Comparison of ENCODE assay signal across 18 cellular contexts in genomic region chr1:25243907-25244306, GRCh38. TPM values are rescaled to one million over a fixed set of nuclear protein-coding genes. Genes with fewer than 3 reads are reported as not detected.
DNase-seq lines count a peak whose midpoint lies in the region; ATAC-seq and TF ChIP-seq lines count a peak whose summit lies in the region.
"Had no signal": no experiment of that assay in that cellular context is flagged by ENCODE, and none has a peak within 500 bp of the region (broad histone marks: within the 10 kb centered on the region; RNA-seq: fewer than 3 reads in every experiment).

No MANE protein-coding gene starts in this region.

- no peak for ATAC-seq in T-helper 17 cell
- ATAC-seq: lower lobe of right lung, sciatic nerve had no signal

- H3K4me3 ChIP-seq in endodermal cell (ENCODE audit: low read length), result peak overlapping the region; percentile 100
- peak overlapping the region; percentile 18 for H3K4me3 ChIP-seq in skeletal muscle satellite cell (ENCODE audit: low read length)
- H3K4me3 ChIP-seq: lower lobe of right lung had no signal

- peaks cover 62% of the 10 kb centered on the region for H3K36me3 ChIP-seq in endodermal cell (ENCODE audit: control insufficient read depth, insufficient read depth, low read length)
- H3K36me3 ChIP-seq in skeletal muscle satellite cell (ENCODE audit: insufficient read depth, low read length), result peaks cover 62% of the 10 kb centered on the region

- no peaks in the 10 kb centered on the region for H3K27me3 ChIP-seq in endodermal cell (ENCODE audit: control insufficient read depth, insufficient read depth, low read length, poor library complexity, severe bottlenecking)
- no peaks in the 10 kb centered on the region for H3K27me3 ChIP-seq in skeletal muscle satellite cell (ENCODE audit: control insufficient read depth, insufficient read depth, low read length)
- H3K27me3 ChIP-seq: upper lobe of left lung had no signal

- H3K27ac ChIP-seq in endodermal cell (ENCODE audit: low read depth, low read length), result no peak overlapping the region
- H3K27ac ChIP-seq: lower lobe of right lung, upper lobe of left lung had no signal

- 85 to 96% methylated on average over 5 to 6 of the region's 6 CpGs for WGBS in endodermal cell (ENCODE audit: insufficient coverage in 1 of 2, insufficient read length in 1 of 2), 2 experiments

- CTCF ChIA-PET in activated naive CD4-positive, alpha-beta T cell treated with anti-CD3 and anti-CD28 coated beads for 36 hours (lab: Charles Lee), result no interaction called here

- H3K4me3 Mint-ChIP-seq in activated naive CD4-positive, alpha-beta T cell treated with anti-CD3 and anti-CD28 coated beads for 36 hours, result no peak overlapping the region
- H3K4me3 Mint-ChIP-seq in T-helper 17 cell (peak overlapping the region; percentile 66), endodermal cell (no peak overlapping the region)
- H3K4me3 Mint-ChIP-seq: activated B cell treated with CpG ODN at 0.5 μM for 24 hours had no signal

- H3K27me3 Mint-ChIP-seq in activated naive CD4-positive, alpha-beta T cell treated with anti-CD3 and anti-CD28 coated beads for 36 hours (ENCODE audit: low read depth), result no peaks in the 10 kb centered on the region
- no peaks in the 10 kb centered on the region for H3K27me3 Mint-ChIP-seq in T-helper 17 cell
- no peaks in the 10 kb centered on the region for H3K27me3 Mint-ChIP-seq in endodermal cell (ENCODE audit: insufficient read depth)
- H3K27me3 Mint-ChIP-seq: activated B cell treated with CpG ODN at 0.5 μM for 24 hours had no signal

- H3K9ac ChIP-seq in endodermal cell (ENCODE audit: extremely low read depth, low read length, poor library complexity, severe bottlenecking), result no peak overlapping the region
- peak overlapping the region; percentile 23 for H3K9ac ChIP-seq in skeletal muscle satellite cell (ENCODE audit: low read depth, low read length)

- H3K27ac Mint-ChIP-seq in activated naive CD4-positive, alpha-beta T cell treated with anti-CD3 and anti-CD28 coated beads for 36 hours, result peak overlapping the region; percentile 3
- H3K27ac Mint-ChIP-seq in T-helper 17 cell (peak overlapping the region; percentile 86), endodermal cell (no peak overlapping the region)

- DNase-seq in activated naive CD4-positive, alpha-beta T cell treated with anti-CD3 and anti-CD28 coated beads for 36 hours, result no peak
- no peak for DNase-seq in activated naive CD4-positive, alpha-beta T cell treated with Interleukin-2 at 50 U/mL for 16 hours
- DNase-seq in T-helper 17 cell, result no peak
- no peak for DNase-seq in endodermal cell
- DNase-seq in SIG-M5 treated with dmso at 0.1 percent for 504 hours (lab: John Stamatoyannopoulos, UW; ENCODE audit: unreplicated experiment), result no peak
- DNase-seq in GDM1 (lab: John Stamatoyannopoulos, UW), result no peak
- no peak for DNase-seq in SHP77 (lab: John Stamatoyannopoulos, UW)
- DNase-seq: activated B cell treated with CpG ODN at 0.5 μM for 24 hours; effector CD4-positive, alpha-beta T cell; lower lobe of right lung; NCI-H1930; NCI-H510A treated with DMSO at 0.1 percent for 48 hours; OCI-M1; stimulated activated CD4-positive, alpha-beta T cell treated with anti-CD3 and anti-CD28 coated beads, Interleukin-2, amount 100 ng/mL, for 48 hours; upper lobe of left lung had no signal

- TF ChIP-seq CTCF in endodermal cell (conservative IDR thresholded peaks at IDR 0.05), result no peak

- H3K36me3 Mint-ChIP-seq in activated naive CD4-positive, alpha-beta T cell treated with anti-CD3 and anti-CD28 coated beads for 36 hours (ENCODE audit: low read depth), result peaks cover 41% of the 10 kb centered on the region
- H3K36me3 Mint-ChIP-seq in T-helper 17 cell (ENCODE audit: low read depth) (peaks cover 7% of the 10 kb centered on the region), endodermal cell (ENCODE audit: low read depth) (peaks cover 48% of the 10 kb centered on the region)

- H3K4me1 Mint-ChIP-seq in activated naive CD4-positive, alpha-beta T cell treated with anti-CD3 and anti-CD28 coated beads for 36 hours (ENCODE audit: low read depth), result peaks cover 65% of the 10 kb centered on the region
- H3K4me1 Mint-ChIP-seq in T-helper 17 cell, result peaks cover 54% of the 10 kb centered on the region
- H3K4me1 Mint-ChIP-seq in endodermal cell, result peaks cover 26% of the 10 kb centered on the region

- H3K9me3 Mint-ChIP-seq in activated naive CD4-positive, alpha-beta T cell treated with anti-CD3 and anti-CD28 coated beads for 36 hours, result no peaks in the 10 kb centered on the region
- no peaks in the 10 kb centered on the region for H3K9me3 Mint-ChIP-seq in endodermal cell
- H3K9me3 Mint-ChIP-seq: activated B cell treated with CpG ODN at 0.5 μM for 24 hours had no signal

- no peaks in the 10 kb centered on the region for H3K9me3 ChIP-seq in T-helper 17 cell (ENCODE audit: control insufficient read depth, low read length, poor library complexity, severe bottlenecking)
- H3K9me3 ChIP-seq in endodermal cell (ENCODE audit: control insufficient read depth, low read length), result no peaks in the 10 kb centered on the region
- H3K9me3 ChIP-seq in skeletal muscle satellite cell (replicated peaks; ENCODE audit: low read length), result no peaks in the 10 kb centered on the region
- H3K9me3 ChIP-seq: lower lobe of right lung, upper lobe of left lung had no signal

- intact Hi-C loops in activated naive CD4-positive, alpha-beta T cell treated with anti-CD3 and anti-CD28 coated beads for 36 hours (cut with micrococcal nuclease), result loop anchor here (10.0 kb wide), 3 partner anchors 571 to 1061 kb away; partner anchors contain the start of genes MTFR1L, PAFAH2 and UBXN11

- H3K4me1 ChIP-seq in endodermal cell (ENCODE audit: control insufficient read depth, insufficient read depth, low read length) (no peaks in the 10 kb centered on the region), skeletal muscle satellite cell (ENCODE audit: control insufficient read depth, insufficient read depth, low read length) (peaks cover 44% of the 10 kb centered on the region)

- peak overlapping the region; percentile 91 for H3K4me2 ChIP-seq in skeletal muscle satellite cell (ENCODE audit: low read length)

RNA-seq across cellular contexts. Expression of gene RSRP1, which starts 3.3 kb away (rescaled TPM):
- 100 to 1,000 TPM; 101 to 110 TPM for total RNA-seq in activated naive CD4-positive, alpha-beta T cell treated with anti-CD3 and anti-CD28 coated beads for 36 hours
- total RNA-seq in T-helper 17 cell (100 to 1,000 TPM; 483 to 509 TPM), endodermal cell (10 to 100 TPM; 90.3 to 92.5 TPM)
- 70.9 TPM for polyA plus RNA-seq in endodermal cell (2013, experiment 1 of 2)
- polyA plus RNA-seq in endodermal cell (2013, experiment 2 of 2), result 67.3 TPM
- total RNA-seq in skeletal muscle satellite cell (2012; rRNA removed), result 89.8 and 100 TPM in 2 replicates

RNA-seq across cellular contexts. Expression of gene SYF2, which starts 11.6 kb away (rescaled TPM):
- total RNA-seq in activated naive CD4-positive, alpha-beta T cell treated with anti-CD3 and anti-CD28 coated beads for 36 hours, result 10 to 100 TPM; 39.7 to 46.8 TPM
- total RNA-seq in T-helper 17 cell (10 to 100 TPM; 61.5 to 80.6 TPM), endodermal cell (10 to 100 TPM; 36.4 to 38.0 TPM)
- 51.9 TPM for polyA plus RNA-seq in endodermal cell (2013, experiment 1 of 2)
- 53.0 TPM for polyA plus RNA-seq in endodermal cell (2013, experiment 2 of 2)
- 24.2 and 31.4 TPM in 2 replicates for total RNA-seq in skeletal muscle satellite cell (2012; rRNA removed)

RNA-seq across cellular contexts. Expression of gene RHD, which starts 28.4 kb away (rescaled TPM):
- total RNA-seq in activated naive CD4-positive, alpha-beta T cell treated with anti-CD3 and anti-CD28 coated beads for 36 hours, result not detected
- total RNA-seq in T-helper 17 cell (1 to 10 TPM in 1 of 2 donors, under 1 TPM in 1; 0.20 to 5.0 TPM), endodermal cell (not detected)
- not detected for polyA plus RNA-seq in endodermal cell (2013, experiment 1 of 2)
- not detected for polyA plus RNA-seq in endodermal cell (2013, experiment 2 of 2)
- total RNA-seq in skeletal muscle satellite cell (2012; rRNA removed), result not detected in 2 replicates
- total RNA-seq: activated B cell treated with CpG ODN at 0.5 μM for 24 hours, fibroblast of villous mesenchyme, lower lobe of right lung had no signal

Comparison
In these comparisons a context has a peak if more than half of its experiments do, and no peak if none do; other contexts are left out.
1. RNA of gene RSRP1, which starts 3.3 kb away (total RNA-seq): 483 to 509 TPM in T-helper 17 cell; 101 to 110 TPM in activated naive CD4-positive, alpha-beta T cell treated with anti-CD3 and anti-CD28 coated beads for 36 hours and 90.3 to 92.5 TPM in endodermal cell; every median in the first group is over 4 times any median in the second.